ENCODE assay signal across 9 cellular contexts in genomic region chr7:127629268-127629854, GRCh38. TPM values are rescaled to one million over a fixed set of nuclear protein-coding genes. Genes with fewer than 3 reads are reported as not detected.
DNase-seq lines count a peak whose midpoint lies in the region; ATAC-seq and TF ChIP-seq lines count a peak whose summit lies in the region.
"Had no signal": no experiment of that assay in that cellular context is flagged by ENCODE, and none has a peak within 500 bp of the region (broad histone marks: within the 10 kb centered on the region; RNA-seq: fewer than 3 reads in every experiment).

No MANE protein-coding gene starts in this region.

- ATAC-seq in GM21381 (IDR thresholded peaks at IDR 0.05; ENCODE audit: unreplicated experiment), result peak; percentile 65
- ATAC-seq in lung (ENCODE audit: insufficient read depth, low FRiP score), result peak; percentile 34
- ATAC-seq in HG02623 (IDR thresholded peaks at IDR 0.05; ENCODE audit: unreplicated experiment), result no peak
- no peak for ATAC-seq in HG03460 (IDR thresholded peaks at IDR 0.05; ENCODE audit: unreplicated experiment)

- H3K27ac ChIP-seq in lung (ENCODE audit: low read depth in 1 of 2, low read length in 1 of 2), result no peak overlapping the region

- H3K9me3 ChIP-seq in lung (ENCODE audit: control insufficient read depth in 2 of 2, insufficient read depth in 1 of 2, low read length in 1 of 2), result no peaks in the 10 kb centered on the region

- no peak overlapping the region for H3K4me3 ChIP-seq in lung

- no peak for TF ChIP-seq CTCF in lung (IDR thresholded peaks at IDR 0.05; ENCODE audit: control extremely low read depth, extremely low read depth)

- no peak overlapping the region for H3K4me3 Mint-ChIP-seq in activated naive CD4-positive, alpha-beta T cell treated with anti-CD3 and anti-CD28 coated beads, Interleukin-2, amount 10 ng/mL, durations not matched to agents 7 days and 5 days
- H3K4me3 Mint-ChIP-seq: T-helper 1 cell treated with Interleukin-12 subunit alpha and Interleukin-12 subunit beta and Interleukin-4 antibody, amounts not matched to agents 30 μg/mL and 1 μg/mL, for 36 hours had no signal

- 7 to 12% methylated on average over 5 of the region's 5 CpGs for WGBS in lung, 2 donors

- H3K4me1 Mint-ChIP-seq in activated naive CD4-positive, alpha-beta T cell treated with anti-CD3 and anti-CD28 coated beads, Interleukin-2, amount 10 ng/mL, durations not matched to agents 7 days and 5 days, result no peaks in the 10 kb centered on the region

- H3K27ac Mint-ChIP-seq in activated naive CD4-positive, alpha-beta T cell treated with anti-CD3 and anti-CD28 coated beads, Interleukin-2, amount 10 ng/mL, durations not matched to agents 7 days and 5 days, result no peak overlapping the region
- H3K27ac Mint-ChIP-seq: T-helper 1 cell treated with Interleukin-12 subunit alpha and Interleukin-12 subunit beta and Interleukin-4 antibody, amounts not matched to agents 30 μg/mL and 1 μg/mL, for 36 hours had no signal

- no peaks in the 10 kb centered on the region for H3K36me3 Mint-ChIP-seq in activated naive CD4-positive, alpha-beta T cell treated with anti-CD3 and anti-CD28 coated beads, Interleukin-2, amount 10 ng/mL, durations not matched to agents 7 days and 5 days

- DNase-seq in Daoy (ENCODE audit: low read depth) (peak; percentile 29), NCI-H1092 (lab: John Stamatoyannopoulos, UW) (peak; percentile 9), lung (ENCODE audit: low spot score) (no peak)
- DNase-seq in activated naive CD4-positive, alpha-beta T cell treated with anti-CD3 and anti-CD28 coated beads, Interleukin-2, amount 10 ng/mL, durations not matched to agents 7 days and 5 days, result peak; percentile 49

- no peaks in the 10 kb centered on the region for H3K4me1 ChIP-seq in lung (ENCODE audit: control insufficient read depth in 2 of 2, insufficient read depth in 2 of 2, low read length in 2 of 2)

- H3K27me3 ChIP-seq in lung (ENCODE audit: control insufficient read depth, insufficient read depth), result no peaks in the 10 kb centered on the region

- CTCF ChIA-PET in activated naive CD4-positive, alpha-beta T cell treated with anti-CD3 and anti-CD28 coated beads, Interleukin-2, amount 10 ng/mL, durations not matched to agents 7 days and 5 days (lab: Charles Lee), result interaction anchor here (0.6 to 1.4 kb wide), 4 partner anchors 14 to 580 kb away, joined by 3 to 5 read pairs (median 4); no protein-coding TSS in a partner anchor

- H3K9me3 Mint-ChIP-seq in activated naive CD4-positive, alpha-beta T cell treated with anti-CD3 and anti-CD28 coated beads, Interleukin-2, amount 10 ng/mL, durations not matched to agents 7 days and 5 days, result no peaks in the 10 kb centered on the region
- H3K9me3 Mint-ChIP-seq: T-helper 1 cell treated with Interleukin-12 subunit alpha and Interleukin-12 subunit beta and Interleukin-4 antibody, amounts not matched to agents 30 μg/mL and 1 μg/mL, for 36 hours had no signal

- no peaks in the 10 kb centered on the region for H3K36me3 ChIP-seq in lung (ENCODE audit: control insufficient read depth in 2 of 2, insufficient read depth in 2 of 2, low read length in 2 of 2)

- peaks cover 42% of the 10 kb centered on the region for H3K27me3 Mint-ChIP-seq in activated naive CD4-positive, alpha-beta T cell treated with anti-CD3 and anti-CD28 coated beads, Interleukin-2, amount 10 ng/mL, durations not matched to agents 7 days and 5 days

RNA-seq across cellular contexts. Expression of gene PAX4, which starts 11.4 kb away (rescaled TPM):
- total RNA-seq in Daoy (2014; rRNA removed; shearing (Covaris generic)), result not detected in 2 replicates
- not detected for total RNA-seq in lung
- not detected for polyA plus RNA-seq in lung
- total RNA-seq: mononuclear cell had no signal

RNA-seq across cellular contexts. Expression of gene SND1, which starts 22.6 kb away (rescaled TPM):
- 228 and 229 TPM in 2 replicates for total RNA-seq in Daoy (2014; rRNA removed; shearing (Covaris generic))
- 100 to 1,000 TPM; 142 to 210 TPM for total RNA-seq in lung
- polyA plus RNA-seq in lung, result 100 to 1,000 TPM in 1 of 2 donors, 10 to 100 TPM in 1; 94.5 to 132 TPM

RNA-seq across cellular contexts. Expression of gene FSCN3, which starts 35.8 kb away (rescaled TPM):
- total RNA-seq in Daoy (2014; rRNA removed; shearing (Covaris generic)), result 1.4 and 1.8 TPM in 2 replicates
- total RNA-seq in lung, result 1 to 10 TPM in 1 of 2 donors, not detected in 1; 1.6 TPM
- polyA plus RNA-seq in lung, result under 1 TPM; 0.27 to 0.51 TPM

RNA-seq across cellular contexts. Expression of gene ARF5, which starts 41.1 kb away (rescaled TPM):
- 155 and 173 TPM in 2 replicates for total RNA-seq in Daoy (2014; rRNA removed; shearing (Covaris generic))
- 100 to 1,000 TPM; 115 to 127 TPM for total RNA-seq in lung
- polyA plus RNA-seq in lung, result 100 to 1,000 TPM; 192 to 239 TPM

RNA-seq across cellular contexts. Expression of gene GCC1, which starts 44.0 kb away (rescaled TPM):
- total RNA-seq in Daoy (2014; rRNA removed; shearing (Covaris generic)), result 26.6 and 28.8 TPM in 2 replicates
- total RNA-seq in lung, result 10 to 100 TPM; 12.4 to 15.8 TPM
- 10 to 100 TPM in 1 of 2 donors, 1 to 10 TPM in 1; 3.5 to 11.7 TPM for polyA plus RNA-seq in lung

Comparison
In these comparisons a context has a peak if more than half of its experiments do, and no peak if none do; other contexts are left out.
1. ATAC-seq: peak in GM21381 (single experiment) and lung (single experiment); none in HG02623 (single experiment) and HG03460 (single experiment).